Comparison of ENCODE assay signal across 17 cellular contexts in the genomic region with DNA sequence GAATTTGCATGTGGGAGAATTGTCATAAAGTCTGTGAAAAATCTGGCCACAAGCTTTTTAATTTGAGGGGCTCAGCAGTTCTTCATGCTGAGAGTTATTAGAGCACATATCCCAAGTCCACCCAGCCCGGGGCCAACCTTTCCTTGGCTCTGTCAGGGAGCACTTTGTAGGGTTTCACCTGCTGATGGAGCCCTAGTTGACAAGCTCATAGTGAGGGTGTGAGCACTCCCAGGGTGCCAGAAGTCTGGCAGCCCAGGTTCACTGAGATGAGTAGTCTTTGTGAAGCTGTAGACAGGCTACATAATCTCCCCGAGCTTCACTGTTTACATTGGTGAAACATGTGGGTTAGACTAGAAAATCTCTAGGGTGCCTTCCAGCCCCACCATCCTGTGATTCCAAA.
DNase-seq lines count a peak whose midpoint lies in the region; ATAC-seq, FAIRE-seq and TF ChIP-seq lines count a peak whose summit lies in the region.
"Had no signal": no experiment of that assay in that cellular context is flagged by ENCODE, and none has a peak within 500 bp of the region (broad histone marks: within the 10 kb centered on the region; RNA-seq: fewer than 3 reads in every experiment).

No MANE protein-coding gene starts in this region.

- peak overlapping the region; percentile 7; the same call in 1 of the 2 replicates for H3K14ac ChIP-seq in IMR-90 (replicated peaks; ENCODE audit: low read depth, low read length)

- H4K8ac ChIP-seq in IMR-90 (ENCODE audit: low read depth in 2 of 2, low read length in 2 of 2) = peak overlapping the region in 1 of 2 experiments; percentile 28; a peak in 2 of 4 replicates

- H3K36me3 ChIP-seq in IMR-90 (ENCODE audit: control insufficient read depth, insufficient read depth, low read length) (no peaks in the 10 kb centered on the region), hepatocyte (replicated peaks; ENCODE audit: insufficient read depth, low read depth) (no peaks in the 10 kb centered on the region), kidney (ENCODE audit: control insufficient read depth in 1 of 2, insufficient read depth in 2 of 2, low read length in 2 of 2) (no peaks in the 10 kb centered on the region)
- H3K36me3 ChIP-seq: heart left ventricle had no signal

- no peak for TF ChIP-seq CTCF in IMR-90 (conservative IDR thresholded peaks at IDR 0.05; ENCODE audit: low read depth, low read length)
- TF ChIP-seq CTCF in nephron (IDR thresholded peaks at IDR 0.05; ENCODE audit: unreplicated experiment in 3 of 3) = no peak
- TF ChIP-seq CTCF in hepatocyte (IDR thresholded peaks at IDR 0.05; ENCODE audit: poor library complexity) = no peak
- TF ChIP-seq CTCF in kidney (IDR thresholded peaks at IDR 0.05; ENCODE audit: borderline replicate concordance, extremely low read depth, insufficient read depth) = no peak

- H3K9me3 ChIP-seq in IMR-90 (ENCODE audit: control insufficient read depth, insufficient read depth, low read length) (no peaks in the 10 kb centered on the region), hepatocyte (ENCODE audit: low read depth) (no peaks in the 10 kb centered on the region), kidney (ENCODE audit: control insufficient read depth in 1 of 2, low read length in 2 of 2) (no peaks in the 10 kb centered on the region)
- H3K9me3 ChIP-seq: heart left ventricle had no signal

- H3K56ac ChIP-seq in IMR-90 (ENCODE audit: extremely low read depth, insufficient read depth, low read length) = no peak overlapping the region

- DNase-seq in IMR-90 = peak; percentile 27
- no peak for DNase-seq in hepatocyte (ENCODE audit: low spot score)
- DNase-seq in inferior parietal cortex (ENCODE audit: extremely low spot score) = no peak
- no peak for DNase-seq in kidney
- DNase-seq in activated CD4-positive, CD25-positive, alpha-beta regulatory T cell treated with anti-CD3 and anti-CD28 coated beads, Interleukin-2, amount 50 U/mL, for 72 hours = no peak
- DNase-seq: activated CD4-positive, alpha-beta T cell treated with anti-CD3 and anti-CD28 coated beads, Interleukin-2, amount 50 U/mL, for 4 hours; activated T-cell treated with anti-CD3 and anti-CD28 coated beads, Interleukin-2, amount 50 U/mL, for 72 hours; SHP77; stimulated activated naive CD4-positive, alpha-beta T cell treated with Interleukin-2 at 50 U/mL for 16 hours had no signal

- FAIRE-seq in kidney (lab: Jason Lieb, UNC) = no peak
- FAIRE-seq: G401.6 had no signal

- H4K91ac ChIP-seq in IMR-90 (ENCODE audit: insufficient read depth, low read depth, low read length) = peak overlapping the region; percentile 58; the same call in 1 of the 2 replicates

- dilution Hi-C loops in IMR-90 (cut with HindIII; ENCODE audit: low sequenced_read_pairs, unreplicated experiment) = no loop called here

- peak overlapping the region in 2 of 3 experiments; percentile 29 to 34 for H3K27ac Mint-ChIP-seq in nephron
- H3K27ac Mint-ChIP-seq: activated T-cell treated with anti-CD3 and anti-CD28 coated beads, Interleukin-2, amount 50 U/mL, for 72 hours; T-helper 2 cell treated with Interferon-gamma antibody and Interleukin-4, amounts not matched to agents 5 μg/mL and 100 μg/mL, for 36 hours had no signal

- no peaks in the 10 kb centered on the region for H3K79me1 ChIP-seq in IMR-90 (ENCODE audit: low read depth in 1 of 2, low read length in 2 of 2)

- no peak overlapping the region for H2BK15ac ChIP-seq in IMR-90 (ENCODE audit: low read depth, low read length)

- no peaks in the 10 kb centered on the region for H3K27me3 ChIP-seq in IMR-90 (ENCODE audit: control insufficient read depth, insufficient read depth, low read length)
- H3K27me3 ChIP-seq in hepatocyte = no peaks in the 10 kb centered on the region
- H3K27me3 ChIP-seq: heart left ventricle had no signal

- no peak overlapping the region for H3K4me3 Mint-ChIP-seq in nephron
- H3K4me3 Mint-ChIP-seq: activated T-cell treated with anti-CD3 and anti-CD28 coated beads, Interleukin-2, amount 50 U/mL, for 72 hours; T-helper 2 cell treated with Interferon-gamma antibody and Interleukin-4, amounts not matched to agents 5 μg/mL and 100 μg/mL, for 36 hours had no signal

- no peaks in the 10 kb centered on the region for H3K9me3 Mint-ChIP-seq in nephron
- H3K9me3 Mint-ChIP-seq: activated T-cell treated with anti-CD3 and anti-CD28 coated beads, Interleukin-2, amount 50 U/mL, for 72 hours; T-helper 2 cell treated with Interferon-gamma antibody and Interleukin-4, amounts not matched to agents 5 μg/mL and 100 μg/mL, for 36 hours had no signal

- no peak overlapping the region for H3K4me2 ChIP-seq in IMR-90 (ENCODE audit: low read depth, low read length)
- H3K4me2 ChIP-seq in hepatocyte = no peak overlapping the region

- TF ChIP-seq RAD21 in IMR-90 (IDR thresholded peaks at IDR 0.05; ENCODE audit: low read length) = no peak

- peaks cover 3% of the 10 kb centered on the region; the same call in 1 of the 2 replicates for H3K9me1 ChIP-seq in IMR-90 (ENCODE audit: insufficient read depth, low read length)

- H3K36me3 Mint-ChIP-seq in nephron (ENCODE audit: low read depth) = no peaks in the 10 kb centered on the region

- H4K5ac ChIP-seq in IMR-90 (ENCODE audit: low read depth, low read length) = no peak overlapping the region

- H2AFZ ChIP-seq in IMR-90 (replicated peaks; ENCODE audit: low read length, poor library complexity) (no peak overlapping the region), hepatocyte (no peak overlapping the region)
- H2AFZ ChIP-seq: parathyroid adenoma had no signal

- H3K4me3 ChIP-seq in IMR-90 (ENCODE audit: insufficient read depth, low read depth, low read length) (no peak overlapping the region), hepatocyte (no peak overlapping the region), kidney (ENCODE audit: low read length in 2 of 2) (no peak overlapping the region)
- H3K4me3 ChIP-seq: coronary artery, heart left ventricle had no signal

- peak overlapping the region; percentile 33; the same call in 1 of the 2 replicates for H2BK20ac ChIP-seq in IMR-90 (ENCODE audit: low read depth, low read length)

- H3K27ac ChIP-seq in IMR-90 (ENCODE audit: insufficient read depth, low read length) = no peak overlapping the region
- H3K27ac ChIP-seq in hepatocyte = no peak overlapping the region
- H3K27ac ChIP-seq in kidney (ENCODE audit: low read depth in 2 of 2, low read length in 2 of 2) = no peak overlapping the region
- H3K27ac ChIP-seq: coronary artery, parathyroid adenoma had no signal

- H2BK120ac ChIP-seq in IMR-90 (ENCODE audit: low read depth, low read length) = peak overlapping the region; percentile 4; the same call in 1 of the 2 replicates

- H3K4me1 ChIP-seq in IMR-90 (ENCODE audit: control insufficient read depth, insufficient read depth, low read length) (peaks cover 9% of the 10 kb centered on the region), hepatocyte (ENCODE audit: insufficient read depth) (peaks cover 10% of the 10 kb centered on the region), kidney (ENCODE audit: control insufficient read depth in 1 of 2, insufficient read depth in 1 of 2, low read depth in 1 of 2, low read length in 2 of 2) (no peaks in the 10 kb centered on the region)
- H3K4me1 ChIP-seq: parathyroid adenoma had no signal

- H3K9ac ChIP-seq in IMR-90 (ENCODE audit: low read depth, low read length) (no peak overlapping the region), kidney (ENCODE audit: low read length in 2 of 2) (no peak overlapping the region)
- H3K9ac ChIP-seq: parathyroid adenoma had no signal

- H3K27me3 Mint-ChIP-seq in nephron (ENCODE audit: low read depth) = no peaks in the 10 kb centered on the region

- H3K23ac ChIP-seq in IMR-90 (ENCODE audit: low read depth, low read length) = no peak overlapping the region

- no peak overlapping the region for H2AK5ac ChIP-seq in IMR-90 (ENCODE audit: low read depth, low read length)

- H2BK5ac ChIP-seq in IMR-90 (ENCODE audit: low read depth, low read length, poor library complexity, severe bottlenecking) = no peak overlapping the region

- CTCF ChIA-PET in IMR-90 (lab: Yijun Ruan, JAX) = no interaction called here

- H3K18ac ChIP-seq in IMR-90 (ENCODE audit: low read depth, low read length) = no peak overlapping the region; the same call in 1 of the 2 replicates

- in situ Hi-C loops in IMR-90 (cut with MboI; ENCODE audit: low sequenced_read_pairs) = no loop called here

- no peaks in the 10 kb centered on the region for H3K9me2 ChIP-seq in hepatocyte (replicated peaks; ENCODE audit: insufficient read depth)

- BruUV-seq in IMR-90 (replicated peaks; lab: Mats Ljungman, UMichigan) = no TSS peak

- no peak overlapping the region for H3K4ac ChIP-seq in IMR-90 (ENCODE audit: low read depth, low read length)

- no CpG with 5 or more reads among the region's 2 CpGs for WGBS in IMR-90 (ENCODE audit: extremely low coverage in 2 of 2, insufficient read length in 1 of 2), 2 experiments
- WGBS in hepatocyte (ENCODE audit: low lambda C conversion rate, missing lambda C conversion rate) = 7% methylated on average over 2 of the region's 2 CpGs

- peaks cover 24% of the 10 kb centered on the region for H3K4me1 Mint-ChIP-seq in nephron

- no peak overlapping the region for H2AK9ac ChIP-seq in IMR-90 (replicated peaks; ENCODE audit: low read depth, low read length, poor library complexity)

- H4K20me1 ChIP-seq in IMR-90 (ENCODE audit: insufficient read depth, low read length) = no peaks in the 10 kb centered on the region
- no peaks in the 10 kb centered on the region for H4K20me1 ChIP-seq in hepatocyte (ENCODE audit: insufficient read depth, poor library complexity, severe bottlenecking)

- ATAC-seq in GM19035 (IDR thresholded peaks at IDR 0.05; ENCODE audit: unreplicated experiment) = peak; percentile 11
- peak; percentile 17 for ATAC-seq in GM21825 (IDR thresholded peaks at IDR 0.05; ENCODE audit: unreplicated experiment)
- ATAC-seq in IMR-90 (ENCODE audit: low read depth) = peak; percentile 24; the same call in 1 of the 2 replicates
- ATAC-seq: activated T-cell treated with anti-CD3 and anti-CD28 coated beads, Interleukin-2, amount 50 U/mL, for 72 hours had no signal

- no peak for TF ChIP-seq POLR2A in IMR-90 (IDR thresholded peaks at IDR 0.05; ENCODE audit: low read depth, low read length)

- H3K79me2 ChIP-seq in hepatocyte = no peaks in the 10 kb centered on the region
- H3K79me2 ChIP-seq: parathyroid adenoma had no signal

- intact Hi-C loops in IMR-90 (cut with micrococcal nuclease) = loop anchor here (10.0 kb wide), 1 partner anchor 299 kb away; no protein-coding TSS in a partner anchor
- intact Hi-C loops in kidney (cut with DNase I) = no loop called here

- POLR2A ChIA-PET in IMR-90 (lab: Charles Lee; ENCODE audit: unreplicated experiment) = no interaction called here

TF ChIP-seq in IMR-90, 13 proteins besides CTCF, POLR2A, EP300 and RAD21 (continues in another document):
- TF ChIP-seq BHLHE40 (IDR thresholded peaks at IDR 0.05; ENCODE audit: low read depth, low read length) (no peak), MAZ (IDR thresholded peaks at IDR 0.05; ENCODE audit: borderline replicate concordance, low read depth, low read length) (no peak), SMC3 (IDR thresholded peaks at IDR 0.05; ENCODE audit: low read depth, low read length) (no peak), MXI1 (IDR thresholded peaks at IDR 0.05; ENCODE audit: borderline replicate concordance, low read depth, low read length) (no peak), RFX5 (IDR thresholded peaks at IDR 0.05; ENCODE audit: low read depth, low read length) (no peak)
